ENCODE assay signal across 16 cellular contexts in genomic region chr6:108510461-108511319, GRCh38. TPM values are rescaled to one million over a fixed set of nuclear protein-coding genes. Genes with fewer than 3 reads are reported as not detected.
DNase-seq lines count a peak whose midpoint lies in the region; ATAC-seq and TF ChIP-seq lines count a peak whose summit lies in the region.
"Had no signal": no experiment of that assay in that cellular context is flagged by ENCODE, and none has a peak within 500 bp of the region (broad histone marks: within the 10 kb centered on the region; RNA-seq: fewer than 3 reads in every experiment).

No MANE protein-coding gene starts in this region.

- H3K23ac ChIP-seq in IMR-90 (ENCODE audit: low read depth, low read length): no peak overlapping the region

- peak overlapping the region; percentile 62 for H3K27ac Mint-ChIP-seq in neural crest cell (ENCODE audit: unreplicated experiment)
- H3K27ac Mint-ChIP-seq: B cell; CD4-positive, alpha-beta T cell had no signal

- H3K9me3 ChIP-seq in IMR-90 (ENCODE audit: control insufficient read depth, insufficient read depth, low read length): no peaks in the 10 kb centered on the region
- H3K9me3 ChIP-seq: HAP-1 had no signal

- no peak overlapping the region for H3K9ac ChIP-seq in IMR-90 (ENCODE audit: low read depth, low read length)

- H3K4me1 Mint-ChIP-seq in neural crest cell: no peaks in the 10 kb centered on the region
- H3K4me1 Mint-ChIP-seq: B cell had no signal

- in situ Hi-C loops in IMR-90 (cut with MboI; ENCODE audit: low sequenced_read_pairs): no loop called here

- no peak overlapping the region for H2AFZ ChIP-seq in IMR-90 (replicated peaks; ENCODE audit: low read length, poor library complexity)

- H3K36me3 ChIP-seq in IMR-90 (ENCODE audit: control insufficient read depth, insufficient read depth, low read length): peaks cover 1% of the 10 kb centered on the region; the same call in 1 of the 2 replicates
- H3K36me3 ChIP-seq: HAP-1 had no signal

- H2BK120ac ChIP-seq in IMR-90 (ENCODE audit: low read depth, low read length): no peak overlapping the region

- no peak overlapping the region for H3K4me3 ChIP-seq in IMR-90 (ENCODE audit: insufficient read depth, low read depth, low read length)
- H3K4me3 ChIP-seq: HAP-1 had no signal

- H3K4me3 Mint-ChIP-seq in neural crest cell: no peak overlapping the region
- H3K4me3 Mint-ChIP-seq: B cell; CD4-positive, alpha-beta T cell had no signal

- H3K14ac ChIP-seq in IMR-90 (replicated peaks; ENCODE audit: low read depth, low read length): no peak overlapping the region

- no peaks in the 10 kb centered on the region for H3K9me1 ChIP-seq in IMR-90 (ENCODE audit: insufficient read depth, low read length)

- H3K18ac ChIP-seq in IMR-90 (ENCODE audit: low read depth, low read length): no peak overlapping the region

- no peak overlapping the region for H4K91ac ChIP-seq in IMR-90 (ENCODE audit: insufficient read depth, low read depth, low read length)

- no peak overlapping the region for H4K8ac ChIP-seq in IMR-90 (ENCODE audit: low read depth in 2 of 2, low read length in 2 of 2)

- DNase-seq in HCEC 1CT: peak; percentile 29
- no peak for DNase-seq in IMR-90
- peak; percentile 29 for DNase-seq in OCI-M1 (lab: John Stamatoyannopoulos, UW)
- DNase-seq in neural crest cell (ENCODE audit: low read depth, low spot score): no peak
- DNase-seq in caudate nucleus (lab: John Stamatoyannopoulos, UW): no peak
- no peak for DNase-seq in NCI-H510A treated with DMSO at 0.1 percent for 48 hours (lab: John Stamatoyannopoulos, UW)
- DNase-seq in stimulated activated CD4-positive, alpha-beta T cell treated with anti-CD3 and anti-CD28 coated beads, Interleukin-1b, Interleukin-23, amount 100 ng/mL, for 48 hours: no peak
- DNase-seq: ACHN; C1 segment of cervical spinal cord; CD4-positive, alpha-beta T cell; DMS153; DMS79 treated with DMSO at 0.1 percent for 48 hours; EL; KG1 had no signal

- POLR2A ChIA-PET in IMR-90 (lab: Charles Lee; ENCODE audit: unreplicated experiment): no interaction called here

- H4K20me1 ChIP-seq in IMR-90 (ENCODE audit: insufficient read depth, low read length): no peaks in the 10 kb centered on the region

- CTCF ChIA-PET in IMR-90 (lab: Yijun Ruan, JAX): interaction anchor here (0.6 to 1.3 kb wide), 2 partner anchors 9 to 563 kb away, joined by 3 to 4 read pairs; no protein-coding TSS in a partner anchor

- no peak overlapping the region for H2BK15ac ChIP-seq in IMR-90 (ENCODE audit: low read depth, low read length)

- no peak overlapping the region for H4K5ac ChIP-seq in IMR-90 (ENCODE audit: low read depth, low read length)

- no TSS peak for BruUV-seq in IMR-90 (replicated peaks; lab: Mats Ljungman, UMichigan)

- H3K27me3 Mint-ChIP-seq in neural crest cell (ENCODE audit: low read depth): no peaks in the 10 kb centered on the region
- H3K27me3 Mint-ChIP-seq: B cell; CD4-positive, alpha-beta T cell had no signal

- dilution Hi-C loops in IMR-90 (cut with HindIII; ENCODE audit: low sequenced_read_pairs, unreplicated experiment): no loop called here

- no peak overlapping the region for H2AK5ac ChIP-seq in IMR-90 (ENCODE audit: low read depth, low read length)

- no peak for ATAC-seq in IMR-90 (ENCODE audit: low read depth)

- no peak overlapping the region for H2AK9ac ChIP-seq in IMR-90 (replicated peaks; ENCODE audit: low read depth, low read length, poor library complexity)

- no peak for TF ChIP-seq CTCF in IMR-90 (conservative IDR thresholded peaks at IDR 0.05; ENCODE audit: low read depth, low read length)
- no peak for TF ChIP-seq CTCF in neural crest cell (conservative IDR thresholded peaks at IDR 0.05)

- no peak for TF ChIP-seq POLR2A in IMR-90 (IDR thresholded peaks at IDR 0.05; ENCODE audit: low read depth, low read length)

- H3K36me3 Mint-ChIP-seq in neural crest cell (ENCODE audit: low read depth): peaks cover 22% of the 10 kb centered on the region

- no peaks in the 10 kb centered on the region for H3K4me1 ChIP-seq in IMR-90 (ENCODE audit: control insufficient read depth, insufficient read depth, low read length)
- H3K4me1 ChIP-seq: HAP-1 had no signal

- H3K56ac ChIP-seq in IMR-90 (ENCODE audit: extremely low read depth, insufficient read depth, low read length): no peak overlapping the region

- WGBS in IMR-90 (ENCODE audit: extremely low coverage in 2 of 2, insufficient read length in 1 of 2), 2 experiments: no CpG with 5 or more reads among the region's 5 CpGs

- intact Hi-C loops in IMR-90 (cut with micrococcal nuclease): no loop called here

- no peak for TF ChIP-seq RAD21 in IMR-90 (IDR thresholded peaks at IDR 0.05; ENCODE audit: low read length)

- H3K4me2 ChIP-seq in IMR-90 (ENCODE audit: low read depth, low read length): no peak overlapping the region

- no peaks in the 10 kb centered on the region for H3K9me3 Mint-ChIP-seq in neural crest cell
- H3K9me3 Mint-ChIP-seq: CD4-positive, alpha-beta T cell had no signal

- H3K27me3 ChIP-seq in IMR-90 (ENCODE audit: control insufficient read depth, insufficient read depth, low read length): no peaks in the 10 kb centered on the region

- H3K4ac ChIP-seq in IMR-90 (ENCODE audit: low read depth, low read length): no peak overlapping the region

- no peaks in the 10 kb centered on the region for H3K79me1 ChIP-seq in IMR-90 (ENCODE audit: low read depth in 1 of 2, low read length in 2 of 2)

- H2BK5ac ChIP-seq in IMR-90 (ENCODE audit: low read depth, low read length, poor library complexity, severe bottlenecking): no peak overlapping the region

- H2BK20ac ChIP-seq in IMR-90 (ENCODE audit: low read depth, low read length): no peak overlapping the region

- H3K27ac ChIP-seq in IMR-90 (ENCODE audit: insufficient read depth, low read length) (no peak overlapping the region), caudate nucleus (ENCODE audit: low read depth, low read length) (no peak overlapping the region)

TF ChIP-seq in IMR-90, 13 proteins besides CTCF, POLR2A, EP300 and RAD21:
- TF ChIP-seq CEBPB (IDR thresholded peaks at IDR 0.05; ENCODE audit: low read depth, low read length): peak; percentile 61
- no peak for TF ChIP-seq FOS (IDR thresholded peaks at IDR 0.05; ENCODE audit: low read depth, low read length)

RNA-seq across cellular contexts. Expression of gene FOXO3, which starts 50.0 kb away (rescaled TPM):
- total RNA-seq in IMR-90 (2012; rRNA removed) (35.3 and 38.7 TPM in 2 replicates), neural crest cell (32.8 and 35.7 TPM in 2 replicates)
- polyA plus RNA-seq in IMR-90 (2012; rRNA removed): 17.5 and 19.1 TPM in 2 replicates
- 12.9 and 22.4 TPM in 2 replicates for polyA plus RNA-seq in IMR-90 (2012; cell fraction: cytosol; rRNA removed)
- 13.2 and 15.6 TPM in 2 replicates for polyA plus RNA-seq in IMR-90 (2012; cell fraction: nucleus; rRNA removed; ENCODE audit: low replicate concordance)

Comparison
In these comparisons a context has a peak if more than half of its experiments do, and no peak if none do; other contexts are left out.
1. DNase-seq: peak in HCEC 1CT (single experiment) and OCI-M1 (single experiment); none in IMR-90 (single experiment), neural crest cell (single experiment), caudate nucleus (0 of 61), NCI-H510A treated with DMSO at 0.1 percent for 48 hours (single experiment) and stimulated activated CD4-positive, alpha-beta T cell treated with anti-CD3 and anti-CD28 coated beads, Interleukin-1b, Interleukin-23, amount 100 ng/mL, for 48 hours (single experiment).